ENCODE assay signal across 9 cellular contexts in the genomic region with DNA sequence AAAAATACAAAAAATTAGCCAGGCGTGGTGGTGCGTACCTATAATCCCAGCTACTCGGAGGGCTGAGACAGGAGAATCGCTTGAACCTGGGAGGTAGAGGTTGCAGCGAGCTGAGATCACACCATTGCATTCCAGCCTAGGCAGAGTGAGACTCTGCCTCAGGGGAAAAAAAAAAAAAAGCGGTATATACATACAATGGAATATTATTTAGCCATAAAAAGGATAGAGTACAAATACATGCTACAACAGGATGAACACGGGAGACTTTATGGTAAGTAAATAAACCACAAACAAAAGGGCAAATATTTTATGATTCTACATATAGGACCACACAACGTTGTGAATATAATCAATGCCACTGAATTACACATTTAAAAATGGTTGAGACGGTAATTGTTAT.
"Had no signal": no experiment of that assay in that cellular context is flagged by ENCODE, and none has a peak within 500 bp of the region (broad histone marks: within the 10 kb centered on the region; RNA-seq: fewer than 3 reads in every experiment).

No MANE protein-coding gene starts in this region.

- H3K27ac ChIP-seq: GM23248 had no signal

- H2AFZ ChIP-seq: GM23248, GM23338 had no signal

- H3K4me2 ChIP-seq: GM23338 had no signal

- H3K27ac Mint-ChIP-seq: GM23338, H9, HFFc6 had no signal

- H3K4me3 Mint-ChIP-seq: GM23338, H9, HFFc6 had no signal

- H3K9me3 Mint-ChIP-seq: GM23338, H9, HFFc6 had no signal

- H3K9ac ChIP-seq: GM23248 had no signal

- DNase-seq: GM23248, GOT3, H7, H9, HCEC 1CT, HFFc6 had no signal

- H3K9me3 ChIP-seq: HAP-1 had no signal

- ATAC-seq: GM23338, HCT116 had no signal

- H3K4me3 ChIP-seq: GM23248, GM23338, HAP-1 had no signal

- H3K36me3 ChIP-seq: HAP-1 had no signal
